Comparison of ENCODE assay signal across 8 cellular contexts in genomic region chr6:5302995-5303622, GRCh38. TPM values are rescaled to one million over a fixed set of nuclear protein-coding genes. Genes with fewer than 3 reads are reported as not detected.
A peak's percentile ranks its signal among the peaks of the same experiment; 100 is the strongest.
DNase-seq lines count a peak whose midpoint lies in the region; ATAC-seq, FAIRE-seq and TF ChIP-seq lines count a peak whose summit lies in the region.

No MANE protein-coding gene starts in this region.

- intact Hi-C loops in adrenal gland (cut with DNase I) (loop anchor here in 1 of 2 donors (10.0 kb wide), 1 partner anchor 88 kb away; no protein-coding TSS in a partner anchor), kidney (cut with DNase I) (no loop called here)

- no peak for FAIRE-seq in kidney (lab: Jason Lieb, UNC)

- H3K9me3 ChIP-seq in adrenal gland (replicated peaks in 1 of 3) (no peaks in the 10 kb centered on the region), kidney (ENCODE audit: control insufficient read depth in 1 of 2, low read length in 2 of 2) (no peaks in the 10 kb centered on the region)

- peak; percentile 42 for TF ChIP-seq CTCF in BJ (IDR thresholded peaks at IDR 0.05; ENCODE audit: insufficient read depth, low read depth, low read length)
- peak in 4 of 6 experiments; percentile 35 to 42 (median 40) for TF ChIP-seq CTCF in adrenal gland (IDR thresholded peaks at IDR 0.05)
- TF ChIP-seq CTCF in kidney (IDR thresholded peaks at IDR 0.05; ENCODE audit: borderline replicate concordance, extremely low read depth, insufficient read depth), result peak; percentile 67

- H3K27ac ChIP-seq in adrenal gland (no peak overlapping the region), kidney (ENCODE audit: low read depth in 2 of 2, low read length in 2 of 2) (no peak overlapping the region)

- POLR2A ChIA-PET in BJ (lab: Charles Lee), result no interaction called here

- in situ Hi-C loops in SK-MEL-5 (cut with HindIII; ENCODE audit: low pct_unique_long_range_greater_than_20kb, low sequenced_read_pairs), result no loop called here

- H3K4me1 ChIP-seq in adrenal gland (replicated peaks in 1 of 2) (no peaks in the 10 kb centered on the region), kidney (ENCODE audit: control insufficient read depth in 1 of 2, insufficient read depth in 1 of 2, low read depth in 1 of 2, low read length in 2 of 2) (peaks cover 5% of the 10 kb centered on the region in 2 donors)

- no peak overlapping the region for H3K9ac ChIP-seq in kidney (ENCODE audit: low read length in 2 of 2)

- TF ChIP-seq POLR2A in adrenal gland (IDR thresholded peaks at IDR 0.05), result no peak

- ATAC-seq in GM19035 (IDR thresholded peaks at IDR 0.05; ENCODE audit: unreplicated experiment) (peak; percentile 70), HG03175 (IDR thresholded peaks at IDR 0.05; ENCODE audit: unreplicated experiment) (peak; percentile 71)

- WGBS in adrenal gland, 4 donors, result 66 to 71% (median 67%) methylated on average over 8 to 10 of the region's 10 CpGs

- DNase-seq in BJ (ENCODE audit: low read depth), result no peak
- DNase-seq in SK-MEL-5 (ENCODE audit: low read depth, low spot score), result peak; percentile 69
- DNase-seq in adrenal gland, result peak in 6 of 7 donors; percentile 31 to 69 (median 44)
- DNase-seq in kidney, result no peak
- DNase-seq in stimulated activated CD8-positive, alpha-beta memory T cell treated with anti-CD3 and anti-CD28 coated beads, Interleukin-15, amount 100 ng/mL, for 24 hours (ENCODE audit: low read depth), result peak; percentile 6
- DNase-seq in DMS114 treated with DMSO at 0.1 percent for 48 hours (lab: John Stamatoyannopoulos, UW; ENCODE audit: unreplicated experiment), result no peak

- no peak overlapping the region for H3K4me3 ChIP-seq in BJ (ENCODE audit: low read depth, low read length)
- H3K4me3 ChIP-seq in adrenal gland, result no peak overlapping the region
- H3K4me3 ChIP-seq in kidney (ENCODE audit: low read length in 2 of 2), result no peak overlapping the region

- H3K27me3 ChIP-seq in BJ (ENCODE audit: control insufficient read depth, insufficient read depth, low read length), result no peaks in the 10 kb centered on the region
- H3K27me3 ChIP-seq in adrenal gland, result no peaks in the 10 kb centered on the region

- CTCF ChIA-PET in BJ (lab: Yijun Ruan, JAX), result interaction anchor here (0.9 to 2.2 kb wide), 3 partner anchors 9 to 160 kb away, joined by 3 to 12 read pairs (median 5); no protein-coding TSS in a partner anchor

- H3K36me3 ChIP-seq in BJ (ENCODE audit: control insufficient read depth, insufficient read depth, low read length), result no peaks in the 10 kb centered on the region
- H3K36me3 ChIP-seq in adrenal gland (replicated peaks in 1 of 2), result no peaks in the 10 kb centered on the region
- no peaks in the 10 kb centered on the region for H3K36me3 ChIP-seq in kidney (ENCODE audit: control insufficient read depth in 1 of 2, insufficient read depth in 2 of 2, low read length in 2 of 2)

RNA-seq across cellular contexts. Expression of gene FARS2, which starts 41.8 kb away (rescaled TPM):
- polyA plus RNA-seq in BJ (2011; rRNA removed) (15.6 and 17.9 TPM in 2 replicates), adrenal gland (10 to 100 TPM in 1 of 3 donors, 1 to 10 TPM in 2; 7.2 to 23.1 (median 7.9) TPM), kidney (ENCODE audit: insufficient read depth, low read depth, low replicate concordance) (24.8 TPM)
- polyA minus RNA-seq in BJ (2011; rRNA and poly(A)+ RNA removed), result 27.2 and 38.7 TPM in 2 replicates
- total RNA-seq in SK-MEL-5 (2014; rRNA removed; shearing (Covaris generic)), result 24.4 and 25.6 TPM in 2 replicates
- polyA plus RNA-seq in SK-MEL-5 (2015; cell fraction: cytosol; rRNA removed), result 10.6 and 14.6 TPM in 2 replicates
- polyA plus RNA-seq in SK-MEL-5 (2015; cell fraction: nucleus; rRNA removed), result 8.2 and 15.8 TPM in 2 replicates
- total RNA-seq in adrenal gland (10 to 100 TPM; 18.3 to 28.4 (median 19.8) TPM), kidney (22.1 TPM)

RNA-seq across cellular contexts. Expression of gene LYRM4, which starts 42.4 kb away (rescaled TPM):
- polyA plus RNA-seq in BJ (2011; rRNA removed) (29.0 and 39.2 TPM in 2 replicates), adrenal gland (10 to 100 TPM; 16.1 to 29.8 (median 26.2) TPM), kidney (ENCODE audit: insufficient read depth, low read depth, low replicate concordance) (31.8 TPM)
- 10.0 and 13.6 TPM in 2 replicates for polyA minus RNA-seq in BJ (2011; rRNA and poly(A)+ RNA removed)
- 76.9 and 89.7 TPM in 2 replicates for total RNA-seq in SK-MEL-5 (2014; rRNA removed; shearing (Covaris generic))
- 58.7 and 62.8 TPM in 2 replicates for polyA plus RNA-seq in SK-MEL-5 (2015; cell fraction: cytosol; rRNA removed)
- 10.6 and 10.9 TPM in 2 replicates for polyA plus RNA-seq in SK-MEL-5 (2015; cell fraction: nucleus; rRNA removed)
- total RNA-seq in adrenal gland (10 to 100 TPM; 24.5 to 43.7 (median 30.9) TPM), kidney (21.3 TPM)

Comparison
In these comparisons a context has a peak if more than half of its experiments do, and no peak if none do; other contexts are left out.
1. DNase-seq: peak in SK-MEL-5 (single experiment), adrenal gland (6 of 7) and stimulated activated CD8-positive, alpha-beta memory T cell treated with anti-CD3 and anti-CD28 coated beads, Interleukin-15, amount 100 ng/mL, for 24 hours (single experiment); none in BJ (single experiment), kidney (single experiment) and DMS114 treated with DMSO at 0.1 percent for 48 hours (single experiment).
2. Peak in every context shown above with its lines, with median percentiles within 50 percentile points of each other: CTCF ChIP-seq.